30 cellular contexts compared by ENCODE assay signal in genomic region chr1:194807530-194808220, GRCh38.
"Had no signal": no experiment of that assay in that cellular context is flagged by ENCODE, and none has a peak within 500 bp of the region (broad histone marks: within the 10 kb centered on the region; RNA-seq: fewer than 3 reads in every experiment).

No MANE protein-coding gene starts in this region.

- ATAC-seq: activated naive CD4-positive, alpha-beta T cell treated with anti-CD3 and anti-CD28 coated beads, Interleukin-2, amount 50 U/mL, for 72 hours; activated T-cell treated with anti-CD3 and anti-CD28 coated beads, Interleukin-2, amount 50 U/mL, for 4 hours; body of pancreas; Right ventricle myocardium inferior had no signal

- H3K36me3 ChIP-seq: adrenal gland, breast epithelium had no signal

- DNase-seq: activated CD4-positive, alpha-beta memory T cell treated with anti-CD3 and anti-CD28 coated beads for 36 hours; activated CD4-positive, alpha-beta T cell treated with anti-CD3 and anti-CD28 coated beads for 4 hours; activated CD4-positive, alpha-beta T cell treated with anti-CD3 and anti-CD28 coated beads, Interleukin-2, amount 50 U/mL, for 1 hour; activated CD8-positive, alpha-beta memory T cell treated with anti-CD3 and anti-CD28 coated beads, Interleukin-2, amount 50 U/mL, for 4 hours; activated gamma-delta T cell treated with Interleukin-2 at 50 U/mL for 16 hours; activated naive CD4-positive, alpha-beta T cell treated with anti-CD3 and anti-CD28 coated beads for 36 hours; activated T-cell treated with anti-CD3 and anti-CD28 coated beads for 4 hours; activated T-cell treated with anti-CD3 and anti-CD28 coated beads, Interleukin-2, amount 50 U/mL, for 4 hours; adrenal gland; body of pancreas; caudate nucleus; cerebellar nuclear complex; NCI-H1105; NCI-H1417 treated with DMSO at 0.1 percent for 48 hours; NCI-H187 treated with DMSO at 0.1 percent for 48 hours; NCI-H2081; NCI-H226; NCI-H446 treated with DMSO at 0.1 percent for 48 hours; NCI-H524; NCI-H69; NCI-H82; PC-9; SIG-M5; T1000 had no signal

- H2AFZ ChIP-seq: PC-9 had no signal

- H3K4me3 ChIP-seq: adrenal gland, body of pancreas, breast epithelium, PC-9 had no signal

- H3K4me1 ChIP-seq: adrenal gland, body of pancreas, breast epithelium had no signal

- H3K4me2 ChIP-seq: PC-9 had no signal

- H3K27ac ChIP-seq: adrenal gland, body of pancreas, breast epithelium, PC-9, RWPE1 had no signal

- H3K27me3 ChIP-seq: adrenal gland, body of pancreas, breast epithelium had no signal

- FAIRE-seq: astrocyte, RCC 7860 had no signal

- H3K9me3 ChIP-seq: adrenal gland, body of pancreas, breast epithelium had no signal
